Comparison of ENCODE assay signal across 27 cellular contexts in genomic region chr3:129845956-129846355, GRCh38. TPM values are rescaled to one million over a fixed set of nuclear protein-coding genes. Genes with fewer than 3 reads are reported as not detected.
DNase-seq lines count a peak whose midpoint lies in the region; ATAC-seq, FAIRE-seq and TF ChIP-seq lines count a peak whose summit lies in the region.
"Had no signal": no experiment of that assay in that cellular context is flagged by ENCODE, and none has a peak within 500 bp of the region (broad histone marks: within the 10 kb centered on the region; RNA-seq: fewer than 3 reads in every experiment).

No MANE protein-coding gene starts in this region.

- H3K9me3 ChIP-seq in BE2C = no peaks in the 10 kb centered on the region; the same call in 1 of the 2 replicates

- peaks cover 2% of the 10 kb centered on the region; the same call in 1 of the 2 replicates for H3K36me3 ChIP-seq in BE2C
- H3K36me3 ChIP-seq: gastroesophageal sphincter, uterus had no signal

- H3K4me1 ChIP-seq in BE2C = no peaks in the 10 kb centered on the region
- H3K4me1 ChIP-seq: parathyroid adenoma, uterus had no signal

- TF ChIP-seq POLR2A in GM12892 (IDR thresholded peaks at IDR 0.05; ENCODE audit: low read depth, low read length) = no peak

- ATAC-seq in WTC11 = no peak
- no peak for ATAC-seq in HG03378 (IDR thresholded peaks at IDR 0.05; ENCODE audit: unreplicated experiment)
- ATAC-seq: activated T-helper 17 cell treated with anti-CD3 and anti-CD28 coated beads, Interleukin-2, amount 50 U/mL, for 72 hours; gastroesophageal sphincter; right cardiac atrium; stimulated activated memory B cell treated with anti-CD40 and anti-IgM and Interleukin-4, amounts not matched to agents 10 μg/mL and 1 μg/mL and 100 μg/mL, for 72 hours had no signal

- H3K27me3 Mint-ChIP-seq in WTC11 (ENCODE audit: low read depth) = no peaks in the 10 kb centered on the region
- H3K27me3 Mint-ChIP-seq in mesothelial cell of epicardium (ENCODE audit: low read depth) = no peaks in the 10 kb centered on the region
- H3K27me3 Mint-ChIP-seq: activated CD4-positive, alpha-beta memory T cell treated with anti-CD3 and anti-CD28 coated beads for 36 hours; activated naive CD8-positive, alpha-beta T cell treated with anti-CD3 and anti-CD28 coated beads, Interleukin-2, amount 10 ng/mL, durations not matched to agents 7 days and 5 days; activated T-helper 17 cell treated with anti-CD3 and anti-CD28 coated beads, Interleukin-2, amount 50 U/mL, for 72 hours; stimulated activated memory B cell treated with anti-CD40 and anti-IgM and Interleukin-4, amounts not matched to agents 10 μg/mL and 1 μg/mL and 100 μg/mL, for 72 hours had no signal

- H3K27ac Mint-ChIP-seq in WTC11 (no peak overlapping the region), mesothelial cell of epicardium (peak overlapping the region; percentile 25)
- H3K27ac Mint-ChIP-seq: activated CD4-positive, alpha-beta memory T cell treated with anti-CD3 and anti-CD28 coated beads for 36 hours; activated naive CD8-positive, alpha-beta T cell treated with anti-CD3 and anti-CD28 coated beads, Interleukin-2, amount 10 ng/mL, durations not matched to agents 7 days and 5 days; activated T-helper 17 cell treated with anti-CD3 and anti-CD28 coated beads, Interleukin-2, amount 50 U/mL, for 72 hours; nephron; stimulated activated memory B cell treated with anti-CD40 and anti-IgM and Interleukin-4, amounts not matched to agents 10 μg/mL and 1 μg/mL and 100 μg/mL, for 72 hours had no signal

- CTCF ChIA-PET in WTC11 (lab: Charles Lee) = interaction anchor here (0.6 kb wide), 2 partner anchors 21 to 218 kb away, joined by 3 read pairs; no protein-coding TSS in a partner anchor

- no peak overlapping the region for H3K4me3 ChIP-seq in BE2C (ENCODE audit: low read depth, low read length)
- H3K4me3 ChIP-seq: gastroesophageal sphincter, left ventricle myocardium inferior, uterus had no signal

- no peaks in the 10 kb centered on the region; the same call in 1 of the 2 replicates for H3K4me1 Mint-ChIP-seq in WTC11
- H3K4me1 Mint-ChIP-seq in mesothelial cell of epicardium = no peaks in the 10 kb centered on the region
- H3K4me1 Mint-ChIP-seq: activated naive CD8-positive, alpha-beta T cell treated with anti-CD3 and anti-CD28 coated beads, Interleukin-2, amount 10 ng/mL, durations not matched to agents 7 days and 5 days; activated T-helper 17 cell treated with anti-CD3 and anti-CD28 coated beads, Interleukin-2, amount 50 U/mL, for 72 hours; CD14-positive monocyte had no signal

- TF ChIP-seq CTCF in WTC11 (IDR thresholded peaks at IDR 0.05) (no peak), mesothelial cell of epicardium (IDR thresholded peaks at IDR 0.05; ENCODE audit: unreplicated experiment) (no peak), BE2C (IDR thresholded peaks at IDR 0.05; ENCODE audit: low read depth, low read length) (no peak)

- H3K36me3 Mint-ChIP-seq in WTC11 (peaks cover 28% of the 10 kb centered on the region), mesothelial cell of epicardium (peaks cover 52% of the 10 kb centered on the region)

- POLR2A ChIA-PET in WTC11 (lab: Charles Lee) = no interaction called here

- H3K9me3 Mint-ChIP-seq in WTC11 (peaks cover 21% of the 10 kb centered on the region), mesothelial cell of epicardium (peaks cover 25% of the 10 kb centered on the region)
- H3K9me3 Mint-ChIP-seq: activated T-helper 17 cell treated with anti-CD3 and anti-CD28 coated beads, Interleukin-2, amount 50 U/mL, for 72 hours; stimulated activated memory B cell treated with anti-CD40 and anti-IgM and Interleukin-4, amounts not matched to agents 10 μg/mL and 1 μg/mL and 100 μg/mL, for 72 hours had no signal

- H3K27me3 ChIP-seq in BE2C = no peaks in the 10 kb centered on the region
- H3K27me3 ChIP-seq: gastroesophageal sphincter, uterus had no signal

- FAIRE-seq in GM12892 (lab: Jason Lieb, UNC) = no peak
- FAIRE-seq: D721Med had no signal

- peak; percentile 52 for DNase-seq in EH (ENCODE audit: low read depth)
- peak; percentile 54 for DNase-seq in HT1080 (ENCODE audit: low read depth)
- DNase-seq in WTC11 (ENCODE audit: low spot score) = no peak
- DNase-seq in mesothelial cell of epicardium (ENCODE audit: low spot score in 2 of 2, unreplicated experiment in 2 of 2) = no peak
- DNase-seq in GM12892 (ENCODE audit: insufficient read length) = no peak
- DNase-seq in BE2C = no peak
- DNase-seq: activated CD4-positive, alpha-beta memory T cell treated with anti-CD3 and anti-CD28 coated beads for 36 hours; activated CD4-positive, CD25-positive, alpha-beta regulatory T cell; activated CD8-positive, alpha-beta memory T cell treated with anti-CD3 and anti-CD28 coated beads, Interleukin-2, amount 50 U/mL, for 48 hours; activated naive CD8-positive, alpha-beta T cell treated with anti-CD3 and anti-CD28 coated beads, Interleukin-2, amount 10 ng/mL, durations not matched to agents 7 days and 5 days; erythroblast; Kasumi-1; left ventricle myocardium inferior; NCI-H1092 treated with DMSO at 0.1 percent for 48 hours; NCI-H1930; NCI-H69; right cardiac atrium; stimulated activated CD4-positive, alpha-beta T cell treated with anti-CD3 and anti-CD28 coated beads, Interleukin-4, amount 100 ng/mL, for 1 hour; uterus had no signal

- H3K4me3 Mint-ChIP-seq in WTC11 = no peak overlapping the region
- H3K4me3 Mint-ChIP-seq in mesothelial cell of epicardium = no peak overlapping the region
- H3K4me3 Mint-ChIP-seq: activated CD4-positive, alpha-beta memory T cell treated with anti-CD3 and anti-CD28 coated beads for 36 hours; activated naive CD8-positive, alpha-beta T cell treated with anti-CD3 and anti-CD28 coated beads, Interleukin-2, amount 10 ng/mL, durations not matched to agents 7 days and 5 days; activated T-helper 17 cell treated with anti-CD3 and anti-CD28 coated beads, Interleukin-2, amount 50 U/mL, for 72 hours; CD14-positive monocyte; nephron; stimulated activated memory B cell treated with anti-CD40 and anti-IgM and Interleukin-4, amounts not matched to agents 10 μg/mL and 1 μg/mL and 100 μg/mL, for 72 hours had no signal

TF ChIP-seq in WTC11, 78 proteins besides CTCF, POLR2A, EP300 and RAD21:
- peak; percentile 49; the same call in 1 of the 2 replicates for TF ChIP-seq ZNF121 (CRISPR knock-in tag; IDR thresholded peaks at IDR 0.05)
- no peak for TF ChIP-seq ATF6 (CRISPR knock-in tag; IDR thresholded peaks at IDR 0.05)
- TF ChIP-seq E2F5 (CRISPR knock-in tag; IDR thresholded peaks at IDR 0.05) = no peak
- no peak for TF ChIP-seq ZNF671 (CRISPR knock-in tag; IDR thresholded peaks at IDR 0.05)

RNA-seq across cellular contexts. Expression of gene TMCC1, which starts 47.6 kb away (rescaled TPM):
- total RNA-seq in HT1080 (2014; rRNA removed; shearing (Covaris generic)) = 16.2 and 20.8 TPM in 2 replicates
- 8.3 and 9.8 TPM in 2 replicates for polyA plus RNA-seq in HT1080 (2015; cell fraction: cytosol; rRNA removed)
- polyA plus RNA-seq in HT1080 (2015; cell fraction: nucleus; rRNA removed) = 6.4 and 7.3 TPM in 2 replicates
- 20.6 to 29.3 TPM (median 23.6 TPM) in 3 replicates for total RNA-seq in WTC11 (2021)
- total RNA-seq in mesothelial cell of epicardium = 51.8 to 57.4 TPM (median 52.4 TPM) in 3 replicates
- polyA plus RNA-seq in GM12892 (2012; ENCODE audit: missing spikeins) = 12.8 TPM
- 7.0 TPM for polyA plus RNA-seq in BE2C (2012; ENCODE audit: insufficient read depth, insufficient read length, low read depth)

Comparison
In these comparisons a context has a peak if more than half of its experiments do, and no peak if none do; other contexts are left out.
1. DNase-seq: peak in EH (single experiment) and HT1080 (single experiment); none in WTC11 (single experiment), mesothelial cell of epicardium (0 of 2), GM12892 (single experiment) and BE2C (single experiment).